In genomic region chr11:18408558-18409242, GRCh38 we compare ENCODE assay signal across 16 cellular contexts. TPM values are rescaled to one million over a fixed set of nuclear protein-coding genes. Genes with fewer than 3 reads are reported as not detected.
DNase-seq lines count a peak whose midpoint lies in the region; ATAC-seq, FAIRE-seq and TF ChIP-seq lines count a peak whose summit lies in the region.
"Had no signal": no experiment of that assay in that cellular context is flagged by ENCODE, and none has a peak within 500 bp of the region (broad histone marks: within the 10 kb centered on the region; RNA-seq: fewer than 3 reads in every experiment).

No MANE protein-coding gene starts in this region.

- DNase-seq in activated CD4-positive, alpha-beta T cell treated with anti-CD3 and anti-CD28 coated beads for 36 hours: peak; percentile 35
- DNase-seq in activated CD4-positive, alpha-beta T cell treated with anti-CD3 and anti-CD28 coated beads, Interleukin-2, amount 50 U/mL, for 4 hours: no peak
- DNase-seq in GM12892 (ENCODE audit: insufficient read length) (no peak), SK-N-SH (no peak), kidney tubule cell (ENCODE audit: low spot score) (peak; percentile 50), NCI-H446 (lab: John Stamatoyannopoulos, UW) (no peak), trophoblast cell (no peak)
- DNase-seq: anterior cingulate cortex; effector CD8-positive, alpha-beta T cell; left cardiac atrium; NCI-H2029; T-helper 2 cell had no signal

- H3K36me3 ChIP-seq in SK-N-SH (replicated peaks in 1 of 2; ENCODE audit: control insufficient read depth in 1 of 2, insufficient read depth in 2 of 2, low read length in 1 of 2): peaks cover 34 to 49% of the 10 kb centered on the region in 2 experiments
- peaks cover 23% of the 10 kb centered on the region in 2 experiments for H3K36me3 ChIP-seq in trophoblast cell (ENCODE audit: control insufficient read depth in 1 of 2, insufficient read depth in 2 of 2, low read length in 2 of 2)

- H3K4me2 ChIP-seq in SK-N-SH: no peak overlapping the region
- H3K4me2 ChIP-seq in trophoblast cell (ENCODE audit: low read length): no peak overlapping the region

- no peak overlapping the region for H3K18ac ChIP-seq in trophoblast cell (ENCODE audit: low read length)

- H3K79me1 ChIP-seq in trophoblast cell (ENCODE audit: low read length): peaks cover 3% of the 10 kb centered on the region

- peak overlapping the region in 1 of 2 experiments; percentile 44; a peak in 1 of 4 replicates for H3K27ac ChIP-seq in SK-N-SH (ENCODE audit: low read depth in 2 of 2, low read length in 1 of 2)
- H3K27ac ChIP-seq in trophoblast cell (ENCODE audit: low read depth, low read length): no peak overlapping the region

- no peak overlapping the region for H4K91ac ChIP-seq in trophoblast cell (ENCODE audit: low read depth, low read length)

- no peak overlapping the region for H3K4me3 ChIP-seq in SK-N-SH (ENCODE audit: low read depth in 2 of 2, low read length in 1 of 2)
- no peak overlapping the region for H3K4me3 ChIP-seq in trophoblast cell (ENCODE audit: low read depth, low read length)

- ATAC-seq in activated CD4-positive, alpha-beta T cell treated with anti-CD3 and anti-CD28 coated beads for 36 hours: peak; percentile 42
- no peak for ATAC-seq in HG03439 (IDR thresholded peaks at IDR 0.05; ENCODE audit: unreplicated experiment)

- intact Hi-C loops in activated CD4-positive, alpha-beta T cell treated with anti-CD3 and anti-CD28 coated beads for 36 hours (cut with DNase I, micrococcal nuclease): no loop called here

- H3K36me3 Mint-ChIP-seq in activated CD4-positive, alpha-beta T cell treated with anti-CD3 and anti-CD28 coated beads for 36 hours (ENCODE audit: low read depth): peaks cover 33% of the 10 kb centered on the region

- POLR2A ChIA-PET in activated CD4-positive, alpha-beta T cell treated with anti-CD3 and anti-CD28 coated beads for 36 hours (lab: Charles Lee): interaction anchor here (1.0 to 1.3 kb wide), 3 partner anchors 13 to 25 kb away, joined by 4 to 8 read pairs (median 4); partner anchors contain the start of gene LDHA
- POLR2A ChIA-PET in SK-N-SH (lab: Yijun Ruan, JAX): interaction anchor here (0.5 kb wide), 1 partner anchor 25 kb away, joined by 3 read pairs; no protein-coding TSS in a partner anchor

- H3K9me3 ChIP-seq in SK-N-SH (no peaks in the 10 kb centered on the region), trophoblast cell (ENCODE audit: insufficient read depth, low read depth, low read length) (no peaks in the 10 kb centered on the region)

- no peaks in the 10 kb centered on the region for H3K9me3 Mint-ChIP-seq in activated CD4-positive, alpha-beta T cell treated with anti-CD3 and anti-CD28 coated beads for 36 hours (ENCODE audit: low read depth)

- H3K27ac Mint-ChIP-seq in activated CD4-positive, alpha-beta T cell treated with anti-CD3 and anti-CD28 coated beads for 36 hours: no peak overlapping the region

- no peak overlapping the region for H3K4ac ChIP-seq in trophoblast cell (ENCODE audit: low read depth, low read length)

- WGBS in SK-N-SH (ENCODE audit: low lambda C conversion rate): 97% methylated on average over 8 of the region's 8 CpGs
- WGBS in trophoblast cell (ENCODE audit: extremely low coverage, insufficient coverage, insufficient read length): no CpG with 5 or more reads among the region's 8 CpGs

- no peak overlapping the region for H2AFZ ChIP-seq in SK-N-SH (ENCODE audit: low read depth)
- H2AFZ ChIP-seq in trophoblast cell (ENCODE audit: insufficient read depth, low read length, poor library complexity): no peak overlapping the region

- H3K9me2 ChIP-seq in SK-N-SH: no peaks in the 10 kb centered on the region

- no peak for TF ChIP-seq EP300 in SK-N-SH (IDR thresholded peaks at IDR 0.05; ENCODE audit: borderline replicate concordance in 1 of 2, low read depth in 1 of 2, low read length in 1 of 2)

- H3K27me3 ChIP-seq in SK-N-SH (ENCODE audit: insufficient read depth): no peaks in the 10 kb centered on the region
- H3K27me3 ChIP-seq in trophoblast cell (ENCODE audit: insufficient read depth, low read length): no peaks in the 10 kb centered on the region

- H3K4me1 ChIP-seq in SK-N-SH (ENCODE audit: control insufficient read depth in 1 of 2, insufficient read depth in 2 of 2, low read depth in 1 of 2, low read length in 1 of 2) (no peaks in the 10 kb centered on the region; a peak in 2 of 4 replicates), trophoblast cell (ENCODE audit: control insufficient read depth in 1 of 2, insufficient read depth in 2 of 2, low read length in 2 of 2) (peaks cover 0 to 2% of the 10 kb centered on the region in 2 experiments)

- H4K8ac ChIP-seq in trophoblast cell (ENCODE audit: low read depth, low read length): no peak overlapping the region

- H4K20me1 ChIP-seq in SK-N-SH (ENCODE audit: insufficient read depth): peaks cover 37% of the 10 kb centered on the region

- TF ChIP-seq POLR2A in GM12892 (IDR thresholded peaks at IDR 0.05; ENCODE audit: low read depth, low read length): peak; percentile 64; the same call in 1 of the 2 replicates

- TF ChIP-seq RAD21 in SK-N-SH (IDR thresholded peaks at IDR 0.05; ENCODE audit: low read length): no peak

- no peak overlapping the region for H3K14ac ChIP-seq in trophoblast cell (ENCODE audit: low read length)

- TF ChIP-seq CTCF in SK-N-SH (IDR thresholded peaks at IDR 0.05): no peak

- H3K79me2 ChIP-seq in SK-N-SH (ENCODE audit: insufficient read depth): peaks cover 7% of the 10 kb centered on the region; the same call in 1 of the 2 replicates
- H3K79me2 ChIP-seq in trophoblast cell (ENCODE audit: control insufficient read depth, insufficient read depth, low read length, poor library complexity): no peaks in the 10 kb centered on the region

- H3K27me3 Mint-ChIP-seq in activated CD4-positive, alpha-beta T cell treated with anti-CD3 and anti-CD28 coated beads for 36 hours: no peaks in the 10 kb centered on the region

- no peak overlapping the region for H2BK12ac ChIP-seq in trophoblast cell (ENCODE audit: low read length)

- H2AK5ac ChIP-seq in trophoblast cell (ENCODE audit: low read length): no peak overlapping the region

- FAIRE-seq in GM12892 (lab: Jason Lieb, UNC): no peak
- FAIRE-seq: GM18507 had no signal

- H2BK120ac ChIP-seq in trophoblast cell (ENCODE audit: insufficient read depth, low read length, poor library complexity): no peak overlapping the region

- peaks cover 65% of the 10 kb centered on the region for H3F3A ChIP-seq in SK-N-SH (replicated peaks; ENCODE audit: insufficient read depth)

- no peak overlapping the region for H4K12ac ChIP-seq in trophoblast cell (ENCODE audit: low read depth, low read length)

- H3K9ac ChIP-seq in SK-N-SH (no peak overlapping the region), trophoblast cell (ENCODE audit: low read length) (no peak overlapping the region)

- H3K4me1 Mint-ChIP-seq in activated CD4-positive, alpha-beta T cell treated with anti-CD3 and anti-CD28 coated beads for 36 hours: peaks cover 12% of the 10 kb centered on the region

- H3K4me3 Mint-ChIP-seq in activated CD4-positive, alpha-beta T cell treated with anti-CD3 and anti-CD28 coated beads for 36 hours: no peak overlapping the region

- no peak overlapping the region for H2BK5ac ChIP-seq in trophoblast cell (ENCODE audit: low read depth, low read length, poor library complexity)

- no peak overlapping the region for H3K23ac ChIP-seq in trophoblast cell (ENCODE audit: low read length)

- CTCF ChIA-PET in activated CD4-positive, alpha-beta T cell treated with anti-CD3 and anti-CD28 coated beads for 36 hours (lab: Charles Lee): interaction anchor here (1.2 kb wide), 1 partner anchor 11 kb away, joined by 3 read pairs; no protein-coding TSS in a partner anchor
- CTCF ChIA-PET in SK-N-SH (lab: Yijun Ruan, JAX): interaction anchor here (1.2 kb wide), 1 partner anchor 13 kb away, joined by 3 read pairs; no protein-coding TSS in a partner anchor

TF ChIP-seq in SK-N-SH, 30 proteins besides CTCF, POLR2A, EP300 and RAD21 (continues in another document):
- TF ChIP-seq RXRA (IDR thresholded peaks at IDR 0.05; ENCODE audit: borderline replicate concordance, low read depth): no peak
- TF ChIP-seq TAF1 (IDR thresholded peaks at IDR 0.05; ENCODE audit: borderline replicate concordance, low read depth, low read length): no peak
- TF ChIP-seq, protein P1, sequence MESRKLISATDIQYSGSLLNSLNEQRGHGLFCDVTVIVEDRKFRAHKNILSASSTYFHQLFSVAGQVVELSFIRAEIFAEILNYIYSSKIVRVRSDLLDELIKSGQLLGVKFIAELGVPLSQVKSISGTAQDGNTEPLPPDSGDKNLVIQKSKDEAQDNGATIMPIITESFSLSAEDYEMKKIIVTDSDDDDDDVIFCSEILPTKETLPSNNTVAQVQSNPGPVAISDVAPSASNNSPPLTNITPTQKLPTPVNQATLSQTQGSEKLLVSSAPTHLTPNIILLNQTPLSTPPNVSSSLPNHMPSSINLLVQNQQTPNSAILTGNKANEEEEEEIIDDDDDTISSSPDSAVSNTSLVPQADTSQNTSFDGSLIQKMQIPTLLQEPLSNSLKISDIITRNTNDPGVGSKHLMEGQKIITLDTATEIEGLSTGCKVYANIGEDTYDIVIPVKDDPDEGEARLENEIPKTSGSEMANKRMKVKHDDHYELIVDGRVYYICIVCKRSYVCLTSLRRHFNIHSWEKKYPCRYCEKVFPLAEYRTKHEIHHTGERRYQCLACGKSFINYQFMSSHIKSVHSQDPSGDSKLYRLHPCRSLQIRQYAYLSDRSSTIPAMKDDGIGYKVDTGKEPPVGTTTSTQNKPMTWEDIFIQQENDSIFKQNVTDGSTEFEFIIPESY (IDR thresholded peaks at IDR 0.05; ENCODE audit: borderline replicate concordance, low read depth): peak; percentile 23; the same call in 1 of the 2 replicates

RNA-seq across cellular contexts. Expression of gene LDHC, which starts 3.4 kb away (rescaled TPM):
- total RNA-seq in activated CD4-positive, alpha-beta T cell treated with anti-CD3 and anti-CD28 coated beads for 36 hours: not detected
- not detected for polyA plus RNA-seq in GM12892 (2012; ENCODE audit: missing spikeins)
- not detected in 2 replicates for polyA plus RNA-seq in SK-N-SH (2012; rRNA removed)
- polyA plus RNA-seq in SK-N-SH (2012; cell fraction: cytosol; rRNA removed): 0.08 and 0.09 TPM in 2 replicates
- polyA plus RNA-seq in SK-N-SH (2012; cell fraction: nucleus; rRNA removed): 0.04 TPM in 1 of 2 replicates, not detected in the other
- 0.11 and 0.15 TPM in 2 replicates for polyA plus RNA-seq in trophoblast cell (2013)
- total RNA-seq: glomerular endothelial cell, left cardiac atrium had no signal
- polyA plus RNA-seq: neural cell had no signal

RNA-seq across cellular contexts. Expression of gene LDHA, which starts 14.3 kb away (rescaled TPM):
- 1,000 to 10,000 TPM; 2,310 to 2,803 TPM for total RNA-seq in activated CD4-positive, alpha-beta T cell treated with anti-CD3 and anti-CD28 coated beads for 36 hours
- polyA plus RNA-seq in GM12892 (2012; ENCODE audit: missing spikeins): 2,407 TPM
- 524 and 592 TPM in 2 replicates for polyA plus RNA-seq in SK-N-SH (2012; rRNA removed)
- 748 and 889 TPM in 2 replicates for polyA plus RNA-seq in SK-N-SH (2012; cell fraction: cytosol; rRNA removed)
- polyA plus RNA-seq in SK-N-SH (2012; cell fraction: nucleus; rRNA removed): 144 and 332 TPM in 2 replicates
- 561 and 571 TPM in 2 replicates for polyA plus RNA-seq in trophoblast cell (2013)

RNA-seq across cellular contexts. Expression of gene LDHAL6A, which starts 47.0 kb away (rescaled TPM):
- total RNA-seq in activated CD4-positive, alpha-beta T cell treated with anti-CD3 and anti-CD28 coated beads for 36 hours: not detected
- polyA plus RNA-seq in GM12892 (2012; ENCODE audit: missing spikeins): not detected
- polyA plus RNA-seq in SK-N-SH (2012; rRNA removed): not detected in 2 replicates
- polyA plus RNA-seq in SK-N-SH (2012; cell fraction: cytosol; rRNA removed): not detected in 2 replicates
- not detected in 2 replicates for polyA plus RNA-seq in SK-N-SH (2012; cell fraction: nucleus; rRNA removed)
- not detected in 2 replicates for polyA plus RNA-seq in trophoblast cell (2013)
- total RNA-seq: glomerular endothelial cell, left cardiac atrium had no signal
- polyA plus RNA-seq: neural cell had no signal

Comparison
In these comparisons a context has a peak if more than half of its experiments do, and no peak if none do; other contexts are left out.
1. DNase-seq: peak in activated CD4-positive, alpha-beta T cell treated with anti-CD3 and anti-CD28 coated beads for 36 hours (single experiment) and kidney tubule cell (single experiment); none in activated CD4-positive, alpha-beta T cell treated with anti-CD3 and anti-CD28 coated beads, Interleukin-2, amount 50 U/mL, for 4 hours (0 of 2), GM12892 (single experiment), SK-N-SH (single experiment), NCI-H446 (0 of 2) and trophoblast cell (0 of 2).